Comparison of ENCODE assay signal across 21 cellular contexts in the genomic region with DNA sequence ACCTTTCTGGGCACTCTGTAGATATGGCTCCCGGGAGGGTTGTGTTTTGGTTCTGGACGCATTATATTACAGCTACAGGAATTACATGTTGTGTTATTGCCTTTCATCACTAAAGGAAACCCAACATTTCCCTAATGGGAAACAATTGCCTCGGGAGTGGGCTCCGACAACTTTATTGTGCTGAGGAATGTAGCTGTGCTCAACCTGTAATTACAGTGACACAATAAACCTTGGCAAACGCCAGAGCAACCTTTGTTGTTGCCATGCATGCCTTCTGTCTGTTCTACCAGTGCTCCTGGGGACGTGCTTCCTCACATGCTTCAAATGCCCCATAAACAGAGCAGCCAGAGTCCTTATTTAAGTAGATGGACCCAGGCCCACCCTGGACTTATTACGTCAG.
"Had no signal": no experiment of that assay in that cellular context is flagged by ENCODE, and none has a peak within 500 bp of the region (broad histone marks: within the 10 kb centered on the region; RNA-seq: fewer than 3 reads in every experiment).

No MANE protein-coding gene starts in this region.

- H3K36me3 Mint-ChIP-seq: natural killer cell, T-cell had no signal

- DNase-seq: activated CD4-positive, alpha-beta T cell treated with anti-CD3 and anti-CD28 coated beads for 36 hours; activated CD8-positive, alpha-beta memory T cell treated with anti-CD3 and anti-CD28 coated beads, Interleukin-2, amount 50 U/mL, for 48 hours; activated CD8-positive, alpha-beta T cell treated with anti-CD3 and anti-CD28 coated beads, Interleukin-2, amount 10 ng/mL, durations not matched to agents 7 days and 5 days; activated naive CD4-positive, alpha-beta T cell treated with anti-CD3 and anti-CD28 coated beads, Interleukin-2, amount 50 U/mL, for 16 hours; adrenal gland; caudate nucleus; cortex of kidney; effector CD8-positive, alpha-beta T cell; natural killer cell; occipital lobe; stimulated activated CD4-positive, alpha-beta T cell treated with anti-CD3 and anti-CD28 coated beads, Interleukin-12 subunit alpha, Interleukin-12 subunit beta, amount 100 ng/mL, for 4 hours; stimulated activated naive CD4-positive, alpha-beta T cell; substantia nigra; T-cell; T1000; upper lobe of right lung had no signal

- H3K4me3 ChIP-seq: adrenal gland, lung, prostate gland, upper lobe of right lung had no signal

- H3K9me3 ChIP-seq: adrenal gland, prostate gland, upper lobe of right lung had no signal

- H3K27ac Mint-ChIP-seq: activated CD4-positive, alpha-beta T cell treated with anti-CD3 and anti-CD28 coated beads for 36 hours; activated CD8-positive, alpha-beta T cell treated with anti-CD3 and anti-CD28 coated beads, Interleukin-2, amount 10 ng/mL, durations not matched to agents 7 days and 5 days; natural killer cell; T-cell had no signal

- H3K9me3 Mint-ChIP-seq: natural killer cell had no signal

- H3K4me3 Mint-ChIP-seq: activated CD4-positive, alpha-beta T cell treated with anti-CD3 and anti-CD28 coated beads for 36 hours; activated CD8-positive, alpha-beta T cell treated with anti-CD3 and anti-CD28 coated beads, Interleukin-2, amount 10 ng/mL, durations not matched to agents 7 days and 5 days; natural killer cell; T-cell had no signal

- H3K27me3 ChIP-seq: adrenal gland, upper lobe of right lung had no signal

- H3K4me1 Mint-ChIP-seq: activated CD4-positive, alpha-beta T cell treated with anti-CD3 and anti-CD28 coated beads for 36 hours; natural killer cell; T-cell had no signal

- H3K36me3 ChIP-seq: adrenal gland, prostate gland, upper lobe of right lung had no signal

- H3K27ac ChIP-seq: adrenal gland, prostate gland, upper lobe of right lung, VCaP had no signal

- FAIRE-seq: frontal cortex had no signal

- H3K4me1 ChIP-seq: adrenal gland, prostate gland, upper lobe of right lung had no signal

- ATAC-seq: activated CD4-positive, alpha-beta T cell treated with anti-CD3 and anti-CD28 coated beads for 36 hours; activated CD8-positive, alpha-beta T cell treated with anti-CD3 and anti-CD28 coated beads, Interleukin-2, amount 10 ng/mL, durations not matched to agents 7 days and 5 days; natural killer cell; sciatic nerve; T-cell; upper lobe of right lung had no signal
